Comparison of ENCODE assay signal across 13 cellular contexts in genomic region chr1:97252076-97252475, GRCh38.
DNase-seq lines count a peak whose midpoint lies in the region; TF ChIP-seq lines count a peak whose summit lies in the region.
"Had no signal": no experiment of that assay in that cellular context is flagged by ENCODE, and none has a peak within 500 bp of the region (broad histone marks: within the 10 kb centered on the region; RNA-seq: fewer than 3 reads in every experiment).

No MANE protein-coding gene starts in this region.

- intact Hi-C loops in adrenal gland (cut with DNase I) = no loop called here

- no peaks in the 10 kb centered on the region for H3K4me1 ChIP-seq in adrenal gland (replicated peaks in 1 of 2)

- no peak overlapping the region for H3K27ac Mint-ChIP-seq in HFFc6
- H3K27ac Mint-ChIP-seq: CD8-positive, alpha-beta T cell had no signal

- H3K36me3 ChIP-seq in adrenal gland (replicated peaks in 1 of 2) = no peaks in the 10 kb centered on the region
- H3K36me3 ChIP-seq: cardiac muscle cell had no signal

- peak overlapping the region in 1 of 5 donors; percentile 31 for H3K27ac ChIP-seq in adrenal gland
- H3K27ac ChIP-seq: cardiac muscle cell had no signal

- no peak overlapping the region for H3K4me3 ChIP-seq in adrenal gland
- H3K4me3 ChIP-seq: cardiac muscle cell had no signal

- H3K27me3 Mint-ChIP-seq in HFFc6 (ENCODE audit: insufficient read depth) = no peaks in the 10 kb centered on the region; the same call in 1 of the 2 replicates

- peaks cover 21% of the 10 kb centered on the region for H3K36me3 Mint-ChIP-seq in HFFc6 (ENCODE audit: low read depth)

- TF ChIP-seq POLR2A in adrenal gland (IDR thresholded peaks at IDR 0.05) = no peak

- 0 to 86% (median 46%) methylated on average over 1 of the region's 1 CpG for WGBS in adrenal gland, 4 donors

- no peaks in the 10 kb centered on the region for H3K9me3 ChIP-seq in adrenal gland (replicated peaks in 1 of 3)

- no peak overlapping the region for H3K4me3 Mint-ChIP-seq in HFFc6
- H3K4me3 Mint-ChIP-seq: CD8-positive, alpha-beta T cell had no signal

- no peaks in the 10 kb centered on the region for H3K9me3 Mint-ChIP-seq in HFFc6

- H3K27me3 ChIP-seq in adrenal gland = no peaks in the 10 kb centered on the region
- H3K27me3 ChIP-seq: cardiac muscle cell had no signal

- DNase-seq in AG08396 (ENCODE audit: low spot score) = peak; percentile 22
- DNase-seq in HFFc6 = peak; percentile 46
- DNase-seq in adrenal gland = peak; percentile 26 to 83 (median 68)
- peak; percentile 13 for DNase-seq in kidney tubule cell (ENCODE audit: low spot score)
- no peak for DNase-seq in activated naive CD4-positive, alpha-beta T cell treated with anti-CD3 and anti-CD28 coated beads, Interleukin-2, amount 50 U/mL, for 16 hours
- DNase-seq in NCI-H187 (lab: John Stamatoyannopoulos, UW) = no peak
- no peak for DNase-seq in activated gamma-delta T cell treated with Interleukin-2 at 50 U/mL for 16 hours
- DNase-seq in activated CD8-positive, alpha-beta memory T cell treated with anti-CD3 and anti-CD28 coated beads, Interleukin-2, amount 50 U/mL, for 48 hours = no peak
- DNase-seq: activated CD4-positive, CD25-positive, alpha-beta regulatory T cell; activated T-cell treated with anti-CD3 and anti-CD28 coated beads, Interleukin-2, amount 50 U/mL, for 48 hours; CD8-positive, alpha-beta T cell; NCI-H524 treated with DMSO at 0.1 percent for 48 hours had no signal

- TF ChIP-seq CTCF in HFFc6 (IDR thresholded peaks at IDR 0.05) (no peak), adrenal gland (IDR thresholded peaks at IDR 0.05) (no peak)

- peaks cover 19% of the 10 kb centered on the region for H3K4me1 Mint-ChIP-seq in HFFc6 (ENCODE audit: low read depth)

Comparison
In these comparisons a context has a peak if more than half of its experiments do, and no peak if none do; other contexts are left out.
1. DNase-seq: peak in AG08396 (single experiment), HFFc6 (single experiment), adrenal gland (7 of 7) and kidney tubule cell (single experiment); none in activated naive CD4-positive, alpha-beta T cell treated with anti-CD3 and anti-CD28 coated beads, Interleukin-2, amount 50 U/mL, for 16 hours (single experiment), NCI-H187 (0 of 2), activated gamma-delta T cell treated with Interleukin-2 at 50 U/mL for 16 hours (single experiment) and activated CD8-positive, alpha-beta memory T cell treated with anti-CD3 and anti-CD28 coated beads, Interleukin-2, amount 50 U/mL, for 48 hours (single experiment).